Comparison of ENCODE assay signal across 8 cellular contexts in the genomic region with DNA sequence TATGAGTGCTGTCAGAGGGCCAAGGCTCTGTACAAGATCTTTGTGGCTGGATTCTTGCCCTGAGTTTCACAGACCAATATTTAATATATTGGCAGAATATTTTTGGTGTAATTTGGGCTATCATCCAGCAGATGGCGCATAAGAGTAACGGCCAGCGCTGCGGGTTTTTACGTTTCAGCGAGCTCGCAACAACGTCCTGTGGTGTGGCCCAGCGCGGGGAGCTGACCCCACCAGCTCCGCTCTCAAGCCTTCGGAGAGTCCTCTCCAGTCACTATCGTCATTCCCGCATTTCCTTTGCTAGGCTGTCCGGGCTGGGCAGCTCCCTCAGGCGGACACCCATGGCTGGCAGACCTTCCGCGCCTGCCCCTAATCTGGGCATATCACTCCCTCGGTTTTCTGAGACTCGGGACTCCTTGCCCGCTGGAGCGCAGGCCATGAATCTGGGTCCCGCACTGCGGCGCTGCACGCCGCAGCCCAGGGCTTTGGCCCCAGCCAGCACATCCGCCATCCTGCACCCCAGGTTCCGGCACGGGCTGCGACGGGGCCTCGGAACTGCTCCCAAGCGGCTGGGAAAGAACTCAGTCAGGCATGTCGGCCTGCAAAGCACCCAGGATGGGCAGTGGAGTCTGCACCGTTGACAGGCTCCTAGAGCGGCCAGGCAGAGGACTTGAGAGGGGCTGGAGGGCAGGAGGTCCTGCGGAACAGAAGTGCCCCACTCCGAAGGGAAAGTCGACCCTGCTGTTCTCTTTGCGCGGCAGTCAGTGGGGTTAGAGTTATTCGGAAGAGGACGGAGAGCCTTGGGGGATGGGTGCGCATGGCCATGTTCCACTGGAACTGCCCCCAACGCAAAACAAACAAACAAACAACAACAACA. TPM values are rescaled to one million over a fixed set of nuclear protein-coding genes. Genes with fewer than 3 reads are reported as not detected.
DNase-seq lines count a peak whose midpoint lies in the region; ATAC-seq and TF ChIP-seq lines count a peak whose summit lies in the region.

No MANE protein-coding gene starts in this region.

- H3K36me3 ChIP-seq in right lobe of liver = no peaks in the 10 kb centered on the region

- H3K9me3 ChIP-seq in right lobe of liver = no peaks in the 10 kb centered on the region

- intact Hi-C loops in dorsolateral prefrontal cortex (cut with DNase I) (loop anchor here (1.0 to 5.0 kb wide), 4 partner anchors 37 to 409 kb away; a partner anchor contains a TSS), right lobe of liver (cut with DNase I) (loop anchor here in 1 of 2 donors (5.0 kb wide), 1 partner anchor 34 kb away; no protein-coding TSS in a partner anchor)

- peak overlapping the region; percentile 45 to 98 (median 91) for H3K27ac ChIP-seq in dorsolateral prefrontal cortex
- peak overlapping the region; percentile 75 to 80 (median 79) for H3K27ac ChIP-seq in right lobe of liver

- TF ChIP-seq POLR2A in right lobe of liver (IDR thresholded peaks at IDR 0.05) = peak; percentile 41

- peak; percentile 59 for ATAC-seq in HG02571 (IDR thresholded peaks at IDR 0.05; ENCODE audit: unreplicated experiment)
- peak; percentile 96 to 97 (median 97) for ATAC-seq in right lobe of liver
- ATAC-seq in GM21423 (IDR thresholded peaks at IDR 0.05; ENCODE audit: unreplicated experiment) = no peak

- peak; percentile 60 to 96 (median 89) for TF ChIP-seq CTCF in dorsolateral prefrontal cortex (IDR thresholded peaks at IDR 0.05 in 54 of 56, conservative IDR thresholded peaks at IDR 0.05 in 2 of 56; ENCODE audit: low read depth in 1 of 56, partially characterized antibody in 56 of 56)
- TF ChIP-seq CTCF in right lobe of liver (IDR thresholded peaks at IDR 0.05) = peak; percentile 75 to 86 (median 79)

- H3K4me3 ChIP-seq in dorsolateral prefrontal cortex = peak overlapping the region; percentile 50 to 91 (median 69)
- H3K4me3 ChIP-seq in right lobe of liver = peak overlapping the region; percentile 46 to 60 (median 59)

- no peaks in the 10 kb centered on the region for H3K27me3 ChIP-seq in dorsolateral prefrontal cortex
- H3K27me3 ChIP-seq in right lobe of liver = no peaks in the 10 kb centered on the region

- 3% methylated on average over 34 of the region's 46 CpGs for WGBS in right lobe of liver (ENCODE audit: insufficient coverage, low coverage, low lambda C conversion rate, missing lambda C conversion rate)

- no peaks in the 10 kb centered on the region for H3K4me1 ChIP-seq in right lobe of liver

- DNase-seq in DMS114 treated with DMSO at 0.1 percent for 48 hours (lab: John Stamatoyannopoulos, UW; ENCODE audit: unreplicated experiment) (peak; percentile 74), NCI-H2227 treated with DMSO at 0.1 percent for 48 hours (lab: John Stamatoyannopoulos, UW) (peak; percentile 21), dorsolateral prefrontal cortex (peak; percentile 54 to 81 (median 76)), right lobe of liver (peak; percentile 74 to 77 (median 76))
- DNase-seq in activated CD4-positive, alpha-beta T cell treated with anti-CD3 and anti-CD28 coated beads, Interleukin-2, amount 50 U/mL, for 4 hours = peak; percentile 20 to 30
- DNase-seq in stimulated activated CD4-positive, alpha-beta T cell treated with anti-CD3 and anti-CD28 coated beads, Interleukin-2, amount 100 ng/mL, for 4 hours (ENCODE audit: low read depth) = peak; percentile 30

RNA-seq across cellular contexts. Expression of a gene that starts 18.4 kb away (rescaled TPM):
- total RNA-seq in dorsolateral prefrontal cortex (10 to 100 TPM in 57 of 120 experiments, 1 to 10 TPM in 63; 2.3 to 34.4 (median 9.7) TPM), right lobe of liver (1 to 10 TPM in 2 of 6 experiments, under 1 TPM in 2, not detected in 2; 0.23 to 3.9 (median 0.77) TPM)

RNA-seq across cellular contexts. Expression of a gene that starts 23.5 kb away (rescaled TPM):
- total RNA-seq in dorsolateral prefrontal cortex (10 to 100 TPM in 12 of 120 experiments, 1 to 10 TPM in 108; 1.4 to 20.3 (median 5.5) TPM), right lobe of liver (1 to 10 TPM; 1.6 to 9.5 (median 3.8) TPM)

RNA-seq across cellular contexts. Expression of a gene that starts 25.3 kb away (rescaled TPM):
- total RNA-seq in dorsolateral prefrontal cortex = 1 to 10 TPM in 46 of 120 experiments, under 1 TPM in 65, not detected in 9; 0.18 to 3.5 (median 0.87) TPM
- total RNA-seq in right lobe of liver = under 1 TPM in 2 of 6 experiments, not detected in 4; 0.06 TPM

RNA-seq across cellular contexts. Expression of a gene that starts 54.7 kb away (rescaled TPM):
- total RNA-seq in dorsolateral prefrontal cortex (1 to 10 TPM in 87 of 120 experiments, under 1 TPM in 30, not detected in 3; 0.23 to 6.4 (median 1.6) TPM), right lobe of liver (1 to 10 TPM in 2 of 6 experiments, under 1 TPM in 4; 0.49 to 2.5 (median 0.71) TPM)

RNA-seq across cellular contexts. Expression of a gene that starts 59.2 kb away (rescaled TPM):
- 100 to 1,000 TPM; 163 to 583 (median 420) TPM for total RNA-seq in dorsolateral prefrontal cortex
- 100 to 1,000 TPM in 1 of 6 experiments, 10 to 100 TPM in 5; 59.5 to 123 (median 83.4) TPM for total RNA-seq in right lobe of liver

Comparison
In these comparisons a context has a peak if more than half of its experiments do, and no peak if none do; other contexts are left out.
1. DNase-seq: peak in every context shown above with its lines; median percentile 76 in right lobe of liver; 76 in dorsolateral prefrontal cortex; 74 in DMS114 treated with DMSO at 0.1 percent for 48 hours; 30 in stimulated activated CD4-positive, alpha-beta T cell treated with anti-CD3 and anti-CD28 coated beads, Interleukin-2, amount 100 ng/mL, for 4 hours; 25 in activated CD4-positive, alpha-beta T cell treated with anti-CD3 and anti-CD28 coated beads, Interleukin-2, amount 50 U/mL, for 4 hours; 21 in NCI-H2227 treated with DMSO at 0.1 percent for 48 hours.